18 cellular contexts compared by ENCODE assay signal in genomic region chr4:61614256-61614655, GRCh38.
"Had no signal": no experiment of that assay in that cellular context is flagged by ENCODE, and none has a peak within 500 bp of the region (broad histone marks: within the 10 kb centered on the region; RNA-seq: fewer than 3 reads in every experiment).

No MANE protein-coding gene starts in this region.

- H3K4me1 Mint-ChIP-seq: naive B cell had no signal

- H3K4me3 ChIP-seq: dorsolateral prefrontal cortex, stomach, testis, upper lobe of right lung had no signal

- H3K27me3 Mint-ChIP-seq: activated naive CD8-positive, alpha-beta T cell; naive B cell had no signal

- H3K4me3 Mint-ChIP-seq: activated naive CD8-positive, alpha-beta T cell; naive B cell had no signal

- H3K36me3 Mint-ChIP-seq: activated naive CD8-positive, alpha-beta T cell; naive B cell had no signal

- ATAC-seq: activated CD4-positive, CD25-positive, alpha-beta regulatory T cell treated with anti-CD3 and anti-CD28 coated beads, Interleukin-2, amount 50 U/mL, for 24 hours; esophagus mucosa; upper lobe of right lung had no signal

- DNase-seq: activated CD4-positive, alpha-beta T cell treated with anti-CD3 and anti-CD28 coated beads, Interleukin-2, amount 50 U/mL, for 1 hour; activated CD8-positive, alpha-beta memory T cell treated with anti-CD3 and anti-CD28 coated beads for 24 hours; activated gamma-delta T cell treated with Interleukin-2 at 50 U/mL for 16 hours; amniotic stem cell; brain microvascular endothelial cell; cerebellar nuclear complex; dorsolateral prefrontal cortex; glutamatergic neuron; naive B cell; stimulated activated CD4-positive, alpha-beta T cell treated with anti-CD3 and anti-CD28 coated beads, Interleukin-12 subunit alpha, Interleukin-12 subunit beta, amount 100 ng/mL, for 4 hours; stimulated activated CD4-positive, alpha-beta T cell treated with anti-CD3 and anti-CD28 coated beads, Interleukin-2, amount 100 ng/mL, for 24 hours; stomach; T-helper 9 cell; testis; upper lobe of right lung had no signal

- H3K27ac Mint-ChIP-seq: activated naive CD8-positive, alpha-beta T cell; naive B cell had no signal
